8 cellular contexts compared by ENCODE assay signal in the genomic region with DNA sequence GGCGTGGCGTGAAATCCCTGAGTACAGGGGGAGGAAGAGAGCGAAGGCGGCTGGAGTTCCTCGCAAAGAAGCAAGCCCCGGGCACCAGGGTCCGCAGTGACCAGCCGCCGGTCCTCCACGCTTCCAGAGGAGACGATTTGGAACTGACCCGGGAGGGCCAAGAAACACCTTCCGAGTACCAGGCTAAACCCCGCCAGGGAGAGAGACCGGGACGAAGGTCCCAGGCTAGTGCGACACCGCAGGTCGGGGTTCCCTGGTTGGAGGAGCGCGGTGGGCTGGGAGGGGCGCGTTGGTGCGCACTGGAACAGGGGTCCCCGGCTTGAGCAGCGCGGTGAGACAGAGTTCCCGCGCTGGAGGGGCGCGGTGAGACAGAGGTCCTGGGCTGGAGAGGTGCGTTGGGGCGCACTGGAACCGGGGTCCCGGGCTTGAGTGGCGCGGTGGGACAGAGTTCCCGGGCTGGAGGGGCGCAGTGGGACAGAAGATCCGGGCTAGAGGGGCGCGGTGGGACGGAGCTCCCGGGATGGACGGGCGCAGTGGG. TPM values are rescaled to one million over a fixed set of nuclear protein-coding genes. Genes with fewer than 3 reads are reported as not detected.
DNase-seq lines count a peak whose midpoint lies in the region; ATAC-seq and TF ChIP-seq lines count a peak whose summit lies in the region.

No MANE protein-coding gene starts in this region.

- no peak for TF ChIP-seq POLR2A in spleen (IDR thresholded peaks at IDR 0.05)

- H3K4me3 ChIP-seq in AG09309 (ENCODE audit: control insufficient read depth, low read depth, low read length) (peak overlapping the region; percentile 92), cardiac fibroblast (replicated peaks in 1 of 2; ENCODE audit: low read depth in 2 of 2, low read length in 2 of 2) (peak overlapping the region; percentile 94 to 100), spleen (peak overlapping the region; percentile 74 to 95 (median 88))

- peaks cover 17 to 83% (median 68%) of the 10 kb centered on the region in 6 donors for H3K4me1 ChIP-seq in spleen

- TF ChIP-seq CTCF in AG09309 (IDR thresholded peaks at IDR 0.05; ENCODE audit: control insufficient read depth, insufficient read depth, low read depth, low read length, missing control alignments), result no peak
- no peak for TF ChIP-seq CTCF in RWPE1 (conservative IDR thresholded peaks at IDR 0.05; ENCODE audit: low read depth)
- no peak for TF ChIP-seq CTCF in cardiac fibroblast (IDR thresholded peaks at IDR 0.05; ENCODE audit: low read depth, low read length)
- TF ChIP-seq CTCF in spleen (IDR thresholded peaks at IDR 0.05 in 8 of 11, conservative IDR thresholded peaks at IDR 0.05 in 3 of 11), result no peak

- peak overlapping the region; percentile 86 for H3K27ac ChIP-seq in RWPE1
- peak overlapping the region; percentile 87 to 98 (median 95) for H3K27ac ChIP-seq in spleen

- POLR2A ChIA-PET in RWPE1 (lab: Yijun Ruan, JAX; ENCODE audit: low non-redundant PET), result no interaction called here

- H3K36me3 ChIP-seq in spleen, result peaks cover 0 to 8% (median 0%) of the 10 kb centered on the region in 6 donors

- WGBS in spleen, 5 donors, result 1 to 4% (median 2%) methylated on average over 38 to 46 of the region's 46 CpGs

- peak; percentile 32 for ATAC-seq in GM19438 (IDR thresholded peaks at IDR 0.05; ENCODE audit: low read depth, unreplicated experiment)
- ATAC-seq in HG03108 (IDR thresholded peaks at IDR 0.05; ENCODE audit: unreplicated experiment), result no peak

- H3K27me3 ChIP-seq in spleen (replicated peaks in 1 of 7), result no peaks in the 10 kb centered on the region

- CTCF ChIA-PET in RWPE1 (lab: Yijun Ruan, JAX), result interaction anchor here (0.6 to 0.7 kb wide), 2 partner anchors 30 to 387 kb away, joined by 3 read pairs; no protein-coding TSS in a partner anchor

- intact Hi-C loops in spleen (cut with DNase I; ENCODE audit: low total_unique reads), result no loop called here

- no peaks in the 10 kb centered on the region for H3K9me3 ChIP-seq in spleen

- DNase-seq in AG09309 (ENCODE audit: low read depth) (no peak), RWPE1 (ENCODE audit: low spot score) (peak; percentile 41), cardiac fibroblast (ENCODE audit: low read depth in 2 of 2) (peak in 1 of 2 donors; percentile 41), islet precursor cell (peak; percentile 69), spleen (peak; percentile 87), NCI-H1436 (lab: John Stamatoyannopoulos, UW) (no peak)

RNA-seq across cellular contexts. Expression of a gene that starts 0.9 kb away (rescaled TPM):
- total RNA-seq in spleen, result 10 to 100 TPM; 46.4 to 68.5 (median 54.7) TPM
- polyA plus RNA-seq in spleen, result 10 to 100 TPM; 14.3 to 20.4 (median 18.1) TPM

RNA-seq across cellular contexts. Expression of a gene that starts 13.0 kb away (rescaled TPM):
- total RNA-seq in spleen, result 10 to 100 TPM; 21.9 to 36.3 (median 25.7) TPM
- polyA plus RNA-seq in spleen, result 10 to 100 TPM; 19.4 to 34.6 (median 26.4) TPM

Comparison
In these comparisons a context has a peak if more than half of its experiments do, and no peak if none do; other contexts are left out.
1. DNase-seq: peak in RWPE1 (single experiment), islet precursor cell (single experiment) and spleen (single experiment); none in AG09309 (single experiment) and NCI-H1436 (single experiment).
2. Peak in every context shown above with its lines, with median percentiles within 50 percentile points of each other: H3K4me3 ChIP-seq.